In the genomic region with DNA sequence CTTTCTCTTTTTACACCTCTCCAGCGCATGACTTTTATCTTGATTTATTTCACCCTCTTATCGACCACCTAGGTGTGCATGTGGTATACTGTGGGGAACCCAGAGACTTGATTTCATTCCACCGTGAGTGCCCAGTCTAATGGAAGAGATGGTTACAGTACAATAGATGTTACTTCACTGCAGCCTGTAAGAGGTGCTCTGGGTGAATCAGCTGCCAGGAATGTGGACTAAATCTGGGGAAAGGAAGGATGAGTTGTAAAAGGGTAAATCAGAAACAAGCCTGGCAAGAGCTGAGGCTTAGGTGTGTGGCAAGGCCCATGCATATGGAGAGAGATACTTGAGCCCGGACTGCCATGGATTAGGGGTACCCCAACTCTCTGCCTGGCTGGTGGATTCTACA, we compare ENCODE assay signal across 10 cellular contexts. TPM values are rescaled to one million over a fixed set of nuclear protein-coding genes. Genes with fewer than 3 reads are reported as not detected.
DNase-seq lines count a peak whose midpoint lies in the region; ATAC-seq and TF ChIP-seq lines count a peak whose summit lies in the region.
"Had no signal": no experiment of that assay in that cellular context is flagged by ENCODE, and none has a peak within 500 bp of the region (broad histone marks: within the 10 kb centered on the region; RNA-seq: fewer than 3 reads in every experiment).

No MANE protein-coding gene starts in this region.

- peak; percentile 40 to 79 (median 75) for ATAC-seq in psoas muscle
- no peak for ATAC-seq in HG03045 (IDR thresholded peaks at IDR 0.05; ENCODE audit: unreplicated experiment)
- ATAC-seq in GM19455 (IDR thresholded peaks at IDR 0.05; ENCODE audit: unreplicated experiment) = no peak

- H3K36me3 ChIP-seq in psoas muscle (ENCODE audit: insufficient read depth in 1 of 2, low read depth in 1 of 2) = peaks cover 0 to 7% of the 10 kb centered on the region in 2 donors

- H3K27me3 ChIP-seq in psoas muscle (ENCODE audit: insufficient read depth in 3 of 3, low read length in 2 of 3) = no peaks in the 10 kb centered on the region

- TF ChIP-seq CTCF in foreskin fibroblast (IDR thresholded peaks at IDR 0.05; ENCODE audit: low read depth, low read length) (no peak), psoas muscle (IDR thresholded peaks at IDR 0.05) (no peak)

- peaks cover 51% of the 10 kb centered on the region for H3K4me1 ChIP-seq in psoas muscle

- H3K9me3 ChIP-seq in psoas muscle = no peaks in the 10 kb centered on the region

- intact Hi-C loops in psoas muscle (cut with DNase I) (loop anchor here (5.0 to 10.0 kb wide), 2 partner anchors 63 to 214 kb away; partner anchors contain the start of gene SIRPA (in 2 of the 2)), posterior cingulate gyrus (cut with DNase I) (loop anchor here (10.0 kb wide), 1 partner anchor 334 kb away; no protein-coding TSS in a partner anchor)

- H3K4me3 ChIP-seq in foreskin fibroblast (ENCODE audit: low read depth in 1 of 2, low read length in 2 of 2) (no peak overlapping the region), psoas muscle (no peak overlapping the region)
- H3K4me3 ChIP-seq: K562 had no signal

- DNase-seq in EH (ENCODE audit: low read depth) = peak; percentile 83
- peak; percentile 45 for DNase-seq in RKO (ENCODE audit: low spot score)
- peak; percentile 65 to 81 for DNase-seq in foreskin fibroblast
- no peak for DNase-seq in psoas muscle
- DNase-seq in posterior cingulate gyrus = no peak
- no peak for DNase-seq in stimulated activated CD4-positive, alpha-beta T cell treated with anti-CD3 and anti-CD28 coated beads, Interleukin-12 subunit alpha, Interleukin-12 subunit beta, amount 100 ng/mL, for 4 hours
- DNase-seq: RPMI8226 had no signal

- H3K27ac ChIP-seq in psoas muscle = peak overlapping the region; percentile 40

- WGBS in psoas muscle, 3 donors = 82 to 89% (median 87%) methylated on average over 4 of the region's 4 CpGs

RNA-seq across cellular contexts. Expression of gene STK35, which starts 7.4 kb away (rescaled TPM):
- 1 to 10 TPM; 4.8 to 8.3 (median 5.4) TPM for total RNA-seq in psoas muscle
- 1 to 10 TPM; 2.5 to 3.4 (median 2.7) TPM for polyA plus RNA-seq in psoas muscle

Comparison
In these comparisons a context has a peak if more than half of its experiments do, and no peak if none do; other contexts are left out.
1. DNase-seq: peak in EH (single experiment), RKO (single experiment) and foreskin fibroblast (2 of 2); none in psoas muscle (0 of 2), posterior cingulate gyrus (0 of 10) and stimulated activated CD4-positive, alpha-beta T cell treated with anti-CD3 and anti-CD28 coated beads, Interleukin-12 subunit alpha, Interleukin-12 subunit beta, amount 100 ng/mL, for 4 hours (single experiment).
2. ATAC-seq: peak in psoas muscle (4 of 4); none in HG03045 (single experiment) and GM19455 (single experiment).